Comparison of ENCODE assay signal across 22 cellular contexts in genomic region chr19:50380767-50381166, GRCh38. TPM values are rescaled to one million over a fixed set of nuclear protein-coding genes. Genes with fewer than 3 reads are reported as not detected.
"Had no signal": no experiment of that assay in that cellular context is flagged by ENCODE, and none has a peak within 500 bp of the region (broad histone marks: within the 10 kb centered on the region; RNA-seq: fewer than 3 reads in every experiment).

No MANE protein-coding gene starts in this region.

- H3K4me3 ChIP-seq: adrenal gland, mucosa of descending colon, psoas muscle, testis, vagina had no signal

- H3K27ac Mint-ChIP-seq: activated CD8-positive, alpha-beta memory T cell treated with anti-CD3 and anti-CD28 coated beads, Interleukin-2, amount 10 ng/mL, durations not matched to agents 7 days and 5 days; stimulated activated naive CD8-positive, alpha-beta T cell treated with anti-CD3 and anti-CD28 coated beads, Interleukin-15, amount 100 ng/mL, for 72 hours; T-helper 1 cell treated with Interleukin-12 subunit alpha and Interleukin-12 subunit beta and Interleukin-4 antibody, amounts not matched to agents 30 μg/mL and 1 μg/mL, for 36 hours had no signal

- H3K27ac ChIP-seq: adrenal gland, psoas muscle, testis, vagina had no signal

- H3K9me3 Mint-ChIP-seq: effector memory CD8-positive, alpha-beta T cell; naive thymus-derived CD8-positive, alpha-beta T cell; stimulated activated naive CD8-positive, alpha-beta T cell treated with anti-CD3 and anti-CD28 coated beads, Interleukin-15, amount 100 ng/mL, for 72 hours; T-helper 1 cell treated with Interleukin-12 subunit alpha and Interleukin-12 subunit beta and Interleukin-4 antibody, amounts not matched to agents 30 μg/mL and 1 μg/mL, for 36 hours had no signal

- DNase-seq: activated CD4-positive, alpha-beta T cell treated with anti-CD3 and anti-CD28 coated beads, Interleukin-2, amount 50 U/mL, for 4 hours; activated CD8-positive, alpha-beta memory T cell treated with anti-CD3 and anti-CD28 coated beads, Interleukin-2, amount 10 ng/mL, durations not matched to agents 7 days and 5 days; activated gamma-delta T cell treated with Interleukin-2 at 50 U/mL for 16 hours; activated T-cell treated with anti-CD3 and anti-CD28 coated beads, Interleukin-2, amount 50 U/mL, for 48 hours; adrenal gland; central memory CD4-positive, alpha-beta T cell; effector memory CD8-positive, alpha-beta T cell; hippocampal formation; kidney glomerular epithelial cell; mucosa of descending colon; naive thymus-derived CD8-positive, alpha-beta T cell; psoas muscle; stimulated activated CD4-positive, alpha-beta T cell treated with anti-CD3 and anti-CD28 coated beads, Interleukin-4, amount 100 ng/mL, for 1 hour; stimulated activated CD8-positive, alpha-beta memory T cell treated with anti-CD3 and anti-CD28 coated beads, Interleukin-4, amount 100 ng/mL, for 48 hours; stimulated activated naive CD8-positive, alpha-beta T cell treated with anti-CD3 and anti-CD28 coated beads, Interleukin-15, amount 100 ng/mL, for 72 hours; testis had no signal

- H3K9me3 ChIP-seq: adrenal gland, mucosa of descending colon, psoas muscle, testis, vagina had no signal

- ATAC-seq: activated CD8-positive, alpha-beta memory T cell treated with anti-CD3 and anti-CD28 coated beads, Interleukin-2, amount 10 ng/mL, durations not matched to agents 7 days and 5 days; effector memory CD8-positive, alpha-beta T cell; mucosa of descending colon; naive thymus-derived CD8-positive, alpha-beta T cell; psoas muscle; SK-N-SH treated with all-trans-retinoic acid at 6 μM for 48 hours; stimulated activated naive CD8-positive, alpha-beta T cell treated with anti-CD3 and anti-CD28 coated beads, Interleukin-15, amount 100 ng/mL, for 72 hours had no signal

- H3K27me3 Mint-ChIP-seq: activated CD8-positive, alpha-beta memory T cell treated with anti-CD3 and anti-CD28 coated beads, Interleukin-2, amount 10 ng/mL, durations not matched to agents 7 days and 5 days; effector memory CD8-positive, alpha-beta T cell; stimulated activated naive CD8-positive, alpha-beta T cell treated with anti-CD3 and anti-CD28 coated beads, Interleukin-15, amount 100 ng/mL, for 72 hours had no signal

- H3K4me3 Mint-ChIP-seq: activated CD8-positive, alpha-beta memory T cell treated with anti-CD3 and anti-CD28 coated beads, Interleukin-2, amount 10 ng/mL, durations not matched to agents 7 days and 5 days; effector memory CD8-positive, alpha-beta T cell; stimulated activated naive CD8-positive, alpha-beta T cell treated with anti-CD3 and anti-CD28 coated beads, Interleukin-15, amount 100 ng/mL, for 72 hours; T-helper 1 cell treated with Interleukin-12 subunit alpha and Interleukin-12 subunit beta and Interleukin-4 antibody, amounts not matched to agents 30 μg/mL and 1 μg/mL, for 36 hours had no signal

- H3K27me3 ChIP-seq: adrenal gland, testis, vagina had no signal

RNA-seq across cellular contexts. Expression of gene SPIB, which starts 38.0 kb away (rescaled TPM):
- total RNA-seq: epithelial cell of proximal tubule, lung microvascular endothelial cell, vagina had no signal

RNA-seq across cellular contexts. Expression of gene KCNC3, which starts 51.6 kb away (rescaled TPM):
- total RNA-seq: osteoblast had no signal
- polyA plus RNA-seq: naive thymus-derived CD8-positive, alpha-beta T cell had no signal
